31 cellular contexts compared by ENCODE assay signal in genomic region chr2:139720056-139720455, GRCh38.
"Had no signal": no experiment of that assay in that cellular context is flagged by ENCODE, and none has a peak within 500 bp of the region (broad histone marks: within the 10 kb centered on the region; RNA-seq: fewer than 3 reads in every experiment).

No MANE protein-coding gene starts in this region.

- H3K4me2 ChIP-seq: KMS-11, PC-9, SK-N-SH had no signal

- H3K27ac ChIP-seq: KMS-11, PC-9, RWPE1, SJSA1 had no signal

- H3K27me3 ChIP-seq: SJSA1 had no signal

- H3K4me3 ChIP-seq: PC-9, SJSA1 had no signal

- DNase-seq: Karpas-422, MM.1S, MV-4-11, NCI-H1048, NCI-H1092 treated with DMSO at 0.1 percent for 48 hours, NCI-H1105 treated with DMSO at 0.1 percent for 48 hours, NCI-H1417, NCI-H1436 treated with DMSO at 0.1 percent for 48 hours, NCI-H1694 treated with DMSO at 0.1 percent for 48 hours, NCI-H187 treated with DMSO at 0.1 percent for 48 hours, NCI-H2029, NCI-H2081, NCI-H2107, NCI-H2171, NCI-H226, NCI-H446 treated with DMSO at 0.1 percent for 48 hours, NCI-H510A, NCI-H524, NCI-H526, NCI-H69, NCI-H748 treated with DMSO at 0.1 percent for 48 hours, NCI-H82, PC-9, SHP77 treated with DMSO at 0.1 percent for 48 hours, SK-N-SH, SW 1271 had no signal

- H3K9me2 ChIP-seq: SK-N-SH had no signal

- H2AFZ ChIP-seq: PC-9 had no signal

- ATAC-seq: Panc1, Right ventricle myocardium inferior had no signal

- H3K4me1 ChIP-seq: SJSA1 had no signal

- H3K36me3 ChIP-seq: SJSA1 had no signal
